In genomic region chr12:94297325-94297724, GRCh38 we compare ENCODE assay signal across 22 cellular contexts.
DNase-seq lines count a peak whose midpoint lies in the region; ATAC-seq and TF ChIP-seq lines count a peak whose summit lies in the region.
"Had no signal": no experiment of that assay in that cellular context is flagged by ENCODE, and none has a peak within 500 bp of the region (broad histone marks: within the 10 kb centered on the region; RNA-seq: fewer than 3 reads in every experiment).

No MANE protein-coding gene starts in this region.

- H3K4me3 ChIP-seq in CD8-positive, alpha-beta T cell (ENCODE audit: low read depth, low read length) = no peak overlapping the region
- no peak overlapping the region for H3K4me3 ChIP-seq in mucosa of descending colon
- H3K4me3 ChIP-seq in transverse colon = no peak overlapping the region

- H3K4me1 Mint-ChIP-seq in CD8-positive, alpha-beta T cell (ENCODE audit: low read depth) = no peaks in the 10 kb centered on the region
- H3K4me1 Mint-ChIP-seq in T-helper 17 cell = peaks cover 6% of the 10 kb centered on the region

- H3K36me3 Mint-ChIP-seq in CD8-positive, alpha-beta T cell = peaks cover 78% of the 10 kb centered on the region
- peaks cover 32% of the 10 kb centered on the region for H3K36me3 Mint-ChIP-seq in T-helper 17 cell (ENCODE audit: low read depth)

- no peak for TF ChIP-seq CTCF in CD8-positive, alpha-beta T cell (IDR thresholded peaks at IDR 0.05)
- no peak for TF ChIP-seq CTCF in mucosa of descending colon (IDR thresholded peaks at IDR 0.05)
- TF ChIP-seq CTCF in transverse colon (IDR thresholded peaks at IDR 0.05) = no peak

- no peak for ATAC-seq in CD8-positive, alpha-beta T cell
- ATAC-seq in T-helper 17 cell (peak; percentile 30), mucosa of descending colon (peak; percentile 3)
- ATAC-seq: Panc1 had no signal

- 76 to 81% methylated on average over 3 of the region's 3 CpGs for WGBS in transverse colon (ENCODE audit: low coverage in 1 of 2), 2 donors

- no peaks in the 10 kb centered on the region for H3K4me1 ChIP-seq in CD8-positive, alpha-beta T cell (ENCODE audit: insufficient read depth, low read length)
- peaks cover 14% of the 10 kb centered on the region for H3K4me1 ChIP-seq in mucosa of descending colon (ENCODE audit: low read depth)
- peaks cover 6 to 33% (median 24%) of the 10 kb centered on the region in 4 donors for H3K4me1 ChIP-seq in transverse colon

- TF ChIP-seq POLR2A in transverse colon (IDR thresholded peaks at IDR 0.05) = no peak

- H3K27me3 Mint-ChIP-seq in CD8-positive, alpha-beta T cell (ENCODE audit: low read depth) = no peaks in the 10 kb centered on the region
- H3K27me3 Mint-ChIP-seq in T-helper 17 cell = no peaks in the 10 kb centered on the region

- no peaks in the 10 kb centered on the region for H3K9me3 ChIP-seq in CD8-positive, alpha-beta T cell (ENCODE audit: low read length)
- H3K9me3 ChIP-seq in T-helper 17 cell (ENCODE audit: control insufficient read depth, low read length, poor library complexity, severe bottlenecking) (no peaks in the 10 kb centered on the region), mucosa of descending colon (no peaks in the 10 kb centered on the region), transverse colon (no peaks in the 10 kb centered on the region)
- H3K9me3 ChIP-seq: SK-N-SH had no signal

- in situ Hi-C loops in transverse colon (cut with MboI; ENCODE audit: low pct_ligation_motif_present in 1 of 4, low pct_unique_long_range_greater_than_20kb in 1 of 4, low sequenced_read_pairs in 3 of 4) = no loop called here

- H3K4me3 Mint-ChIP-seq in CD8-positive, alpha-beta T cell = no peak overlapping the region
- H3K4me3 Mint-ChIP-seq in T-helper 17 cell = no peak overlapping the region
- H3K4me3 Mint-ChIP-seq: HFFc6 had no signal

- H3K9me3 Mint-ChIP-seq in CD8-positive, alpha-beta T cell = no peaks in the 10 kb centered on the region
- H3K9me3 Mint-ChIP-seq: HFFc6 had no signal

- H3K27me3 ChIP-seq in CD8-positive, alpha-beta T cell (ENCODE audit: insufficient read depth, low read length) = no peaks in the 10 kb centered on the region
- H3K27me3 ChIP-seq in transverse colon = no peaks in the 10 kb centered on the region

- POLR2A ChIA-PET in CD8-positive, alpha-beta T cell (lab: Charles Lee) = no interaction called here

- H3K27ac Mint-ChIP-seq in CD8-positive, alpha-beta T cell = peak overlapping the region; percentile 14
- no peak overlapping the region for H3K27ac Mint-ChIP-seq in T-helper 17 cell
- H3K27ac Mint-ChIP-seq: HFFc6 had no signal

- H3K36me3 ChIP-seq in CD8-positive, alpha-beta T cell (ENCODE audit: insufficient read depth, low read length) = peaks cover 9% of the 10 kb centered on the region
- H3K36me3 ChIP-seq in mucosa of descending colon (ENCODE audit: low read depth) (no peaks in the 10 kb centered on the region), transverse colon (no peaks in the 10 kb centered on the region)

- TF ChIP-seq EP300 in transverse colon (IDR thresholded peaks at IDR 0.05; ENCODE audit: low read depth) = no peak

- no peak overlapping the region for H3K27ac ChIP-seq in CD8-positive, alpha-beta T cell (ENCODE audit: low read depth, low read length)
- peak overlapping the region in 3 of 4 donors; percentile 17 to 67 (median 51) for H3K27ac ChIP-seq in transverse colon

- intact Hi-C loops in CD8-positive, alpha-beta T cell (cut with DNase I, micrococcal nuclease) = loop anchor here in 1 of 2 experiments (10.0 kb wide), 1 partner anchor 93 kb away; no protein-coding TSS in a partner anchor
- intact Hi-C loops in mucosa of descending colon (cut with DNase I, micrococcal nuclease) = no loop called here
- intact Hi-C loops in transverse colon (cut with DNase I; ENCODE audit: low total_unique reads) = no loop called here

- DNase-seq in CD8-positive, alpha-beta T cell = no peak
- DNase-seq in T-helper 17 cell (no peak), mucosa of descending colon (no peak), transverse colon (no peak), NCI-H2029 treated with DMSO at 0.1 percent for 48 hours (lab: John Stamatoyannopoulos, UW) (no peak), occipital lobe (lab: John Stamatoyannopoulos, UW) (no peak)
- DNase-seq in activated CD4-positive, alpha-beta T cell treated with anti-CD3 and anti-CD28 coated beads, Interleukin-2, amount 50 U/mL, for 48 hours = no peak
- DNase-seq: DMS53; GF-D8; H7; HFFc6; Kasumi-1; NCI-H1048; NCI-H1417 treated with DMSO at 0.1 percent for 48 hours; NCI-H187; NCI-H2227 treated with DMSO at 0.1 percent for 48 hours; NCI-H510A; NCI-H748 treated with DMSO at 0.1 percent for 48 hours; NK-92 treated with Interleukin-12 subunit alpha and Interleukin-12 subunit beta, amount 100 ng/mL, for 24 hours; SIG-M5; SK-N-SH had no signal

- CTCF ChIA-PET in CD8-positive, alpha-beta T cell (lab: Charles Lee) = no interaction called here
